Comparison of ENCODE assay signal across 1 cellular context in the genomic region with DNA sequence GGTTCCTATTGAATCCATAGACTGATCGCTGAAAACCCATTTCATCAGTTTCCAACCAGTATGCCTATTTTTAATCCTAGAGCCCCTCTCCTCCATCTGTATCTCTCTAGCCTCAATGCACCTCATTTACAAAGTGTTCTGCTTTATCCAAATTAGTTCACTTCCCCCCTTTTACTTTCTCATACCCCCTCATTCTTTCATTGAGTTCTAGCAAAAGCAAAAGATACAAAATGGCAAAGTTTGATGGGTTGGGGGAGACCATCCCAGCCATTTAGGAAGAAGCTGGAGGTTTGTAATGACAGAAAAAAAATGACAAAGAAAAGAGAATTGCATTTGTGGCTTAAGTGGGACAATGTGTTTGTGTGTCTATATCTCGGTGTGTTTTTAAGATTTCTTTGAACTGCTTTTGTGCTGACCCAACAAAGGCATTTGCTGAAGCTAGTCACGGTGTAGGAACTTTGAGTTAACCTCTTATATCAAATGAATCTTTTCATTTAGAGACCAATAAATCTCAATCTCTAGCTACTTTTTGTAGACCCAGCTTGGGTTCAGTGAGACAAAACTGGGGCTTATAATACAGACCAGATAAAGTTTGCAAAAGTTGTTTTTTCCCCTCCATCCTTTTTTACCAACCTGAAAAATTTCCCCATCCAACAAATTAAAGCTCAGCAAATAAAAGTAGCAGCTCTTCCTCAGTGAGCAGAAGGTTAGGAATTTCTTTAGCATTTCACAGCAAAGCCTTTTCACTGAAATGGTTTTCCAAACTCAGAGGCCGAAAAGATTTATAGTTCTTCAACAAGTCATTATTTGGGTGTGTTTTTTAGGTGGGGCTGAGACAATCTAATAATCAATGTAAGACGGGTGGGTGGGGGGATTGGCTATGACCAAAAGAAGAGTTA.
TF ChIP-seq lines count a peak whose summit lies in the region.

No MANE protein-coding gene starts in this region.

TF ChIP-seq in endothelial cell of umbilical vein, 7 proteins besides CTCF, POLR2A, EP300 and RAD21:
- TF ChIP-seq POLR2AphosphoS5 (IDR thresholded peaks at IDR 0.05; ENCODE audit: insufficient read depth, low read depth, low read length) (no peak), FOS (IDR thresholded peaks at IDR 0.05; ENCODE audit: borderline replicate concordance, insufficient read depth, low read length) (no peak), EZH2 (IDR thresholded peaks at IDR 0.05; ENCODE audit: borderline replicate concordance, low read depth, low read length, severe bottlenecking) (no peak), JUN (IDR thresholded peaks at IDR 0.05; ENCODE audit: borderline replicate concordance, insufficient read depth, insufficient read length, low read depth) (no peak), GATA2 (IDR thresholded peaks at IDR 0.05; ENCODE audit: insufficient read depth, insufficient read length, low read depth, low read length) (no peak), MYC (IDR thresholded peaks at IDR 0.05; ENCODE audit: low read depth, low read length) (no peak)
- TF ChIP-seq, protein P1, sequence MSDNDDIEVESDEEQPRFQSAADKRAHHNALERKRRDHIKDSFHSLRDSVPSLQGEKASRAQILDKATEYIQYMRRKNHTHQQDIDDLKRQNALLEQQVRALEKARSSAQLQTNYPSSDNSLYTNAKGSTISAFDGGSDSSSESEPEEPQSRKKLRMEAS (IDR thresholded peaks at IDR 0.05; ENCODE audit: insufficient read depth, insufficient read length), result no peak
